Comparison of ENCODE assay signal across 29 cellular contexts in genomic region chr4:33078145-33078544, GRCh38.
"Had no signal": no experiment of that assay in that cellular context is flagged by ENCODE, and none has a peak within 500 bp of the region (broad histone marks: within the 10 kb centered on the region; RNA-seq: fewer than 3 reads in every experiment).

No MANE protein-coding gene starts in this region.

- H3K9ac ChIP-seq: neural progenitor cell had no signal

- H3K27me3 ChIP-seq: heart right ventricle, left lung, neural progenitor cell, neutrophil, sigmoid colon, tibial nerve, upper lobe of right lung had no signal

- H3K36me3 ChIP-seq: heart right ventricle, left lung, neural progenitor cell, neutrophil, sigmoid colon, tibial nerve, upper lobe of right lung had no signal

- H3K9me3 ChIP-seq: heart right ventricle, left lung, neutrophil, sigmoid colon, tibial nerve, upper lobe of right lung had no signal

- H3K27ac ChIP-seq: heart right ventricle, left lung, neural progenitor cell, neutrophil, sigmoid colon, tibial nerve, upper lobe of right lung had no signal

- H3K4me3 ChIP-seq: heart right ventricle, left lung, lung, neural progenitor cell, sigmoid colon, smooth muscle cell, tibial nerve, upper lobe of right lung had no signal

- DNase-seq: heart right ventricle; hippocampal formation; kidney glomerular epithelial cell; left cardiac atrium; left lung; mesendoderm; naive B cell; natural killer cell; nephron progenitor cell; occipital lobe; retina; right cardiac atrium; sigmoid colon; stimulated activated CD4-positive, alpha-beta T cell treated with anti-CD3 and anti-CD28 coated beads, Interleukin-1b, Interleukin-23, amount 100 ng/mL, for 48 hours; stimulated activated CD4-positive, alpha-beta T cell treated with anti-CD3 and anti-CD28 coated beads, Interleukin-2, amount 100 ng/mL, for 48 hours; stimulated activated CD4-positive, alpha-beta T cell treated with anti-CD3 and anti-CD28 coated beads, Interleukin-4, amount 100 ng/mL, for 4 hours; stimulated activated CD8-positive, alpha-beta memory T cell treated with anti-CD3 and anti-CD28 coated beads, Interleukin-4, amount 100 ng/mL, for 48 hours; stimulated activated naive CD4-positive, alpha-beta T cell treated with Interleukin-2 at 50 U/mL for 16 hours; stimulated activated naive CD8-positive, alpha-beta T cell treated with anti-CD3 and anti-CD28 coated beads, Interleukin-15, amount 100 ng/mL, for 72 hours; substantia nigra; upper lobe of right lung had no signal

- H3K4me1 ChIP-seq: heart right ventricle, upper lobe of right lung had no signal

- H2AFZ ChIP-seq: neural progenitor cell had no signal

- FAIRE-seq: keratinocyte, urothelium cell line had no signal

- ATAC-seq: heart right ventricle; left cardiac atrium; left lung; natural killer cell; right cardiac atrium; stimulated activated memory B cell treated with anti-CD40 and anti-IgM and Interleukin-4, amounts not matched to agents 10 μg/mL and 1 μg/mL and 100 μg/mL, for 72 hours; stimulated activated naive CD8-positive, alpha-beta T cell treated with anti-CD3 and anti-CD28 coated beads, Interleukin-15, amount 100 ng/mL, for 72 hours; upper lobe of right lung had no signal

- H3K4me2 ChIP-seq: neural progenitor cell, smooth muscle cell had no signal
